Comparison of ENCODE assay signal across 15 cellular contexts in the genomic region with DNA sequence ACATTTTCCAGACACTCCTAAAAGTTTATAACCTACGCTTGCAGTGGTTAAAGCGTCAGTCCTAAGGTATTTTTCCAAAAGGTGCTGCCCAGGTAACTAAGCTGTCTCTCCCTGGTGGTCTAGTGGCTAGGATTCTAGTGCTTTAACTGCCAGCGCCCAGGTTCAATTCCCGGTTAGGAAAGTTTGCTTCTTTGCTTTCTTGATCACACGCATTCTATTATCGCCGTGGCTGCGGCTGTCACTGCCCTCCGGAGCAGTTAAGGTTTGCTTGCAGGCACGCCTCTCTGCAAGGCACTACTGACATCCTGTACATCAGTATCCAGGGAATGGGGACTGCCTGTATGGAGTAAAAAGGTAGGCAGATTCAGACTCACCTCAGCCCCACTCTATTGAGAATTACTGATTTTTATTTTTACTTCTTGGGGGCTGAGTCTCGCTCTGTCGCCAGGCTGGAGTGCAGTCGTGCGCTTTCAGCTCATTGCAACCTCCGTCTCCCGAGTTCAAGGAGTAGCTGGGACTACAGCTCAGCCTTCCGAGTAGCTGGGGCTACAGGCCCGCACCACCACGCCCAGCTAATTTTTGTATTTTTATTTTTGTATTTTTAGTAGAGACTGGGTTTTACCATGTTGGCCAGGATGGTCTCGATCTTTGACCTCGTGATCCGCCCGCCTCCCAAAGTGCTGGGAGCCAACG. TPM values are rescaled to one million over a fixed set of nuclear protein-coding genes. Genes with fewer than 3 reads are reported as not detected.
A peak's percentile ranks its signal among the peaks of the same experiment; 100 is the strongest.
DNase-seq lines count a peak whose midpoint lies in the region; ATAC-seq and TF ChIP-seq lines count a peak whose summit lies in the region.
"Had no signal": no experiment of that assay in that cellular context is flagged by ENCODE, and none has a peak within 500 bp of the region (broad histone marks: within the 10 kb centered on the region; RNA-seq: fewer than 3 reads in every experiment).

No MANE protein-coding gene starts in this region.

- H3K4me3 ChIP-seq in endodermal cell (ENCODE audit: low read length): peak overlapping the region; percentile 73
- H3K4me3 ChIP-seq in neuron (ENCODE audit: low read length): peak overlapping the region; percentile 27

- no peaks in the 10 kb centered on the region for H3K4me1 ChIP-seq in endodermal cell (ENCODE audit: control insufficient read depth, insufficient read depth, low read length)
- H3K4me1 ChIP-seq in neuron (ENCODE audit: insufficient read depth, low read length): peaks cover 2% of the 10 kb centered on the region
- H3K4me1 ChIP-seq: SJCRH30 had no signal

- POLR2A ChIA-PET in activated CD4-positive, alpha-beta T cell treated with anti-CD3 and anti-CD28 coated beads, Interleukin-2, amount 10 ng/mL, durations not matched to agents 7 days and 5 days (lab: Charles Lee): no interaction called here

- DNase-seq in activated CD4-positive, alpha-beta T cell treated with anti-CD3 and anti-CD28 coated beads, Interleukin-2, amount 10 ng/mL, durations not matched to agents 7 days and 5 days: no peak
- DNase-seq in activated CD4-positive, alpha-beta T cell treated with anti-CD3 and anti-CD28 coated beads for 1 hour: no peak
- DNase-seq in NCI-H69 (lab: John Stamatoyannopoulos, UW) (peak; percentile 93), endodermal cell (peak; percentile 83), mesenteric fat pad (ENCODE audit: low spot score) (no peak)
- DNase-seq: activated CD4-positive, alpha-beta T cell treated with anti-CD3 and anti-CD28 coated beads, Interleukin-2, amount 50 U/mL, for 48 hours; GDM1; midbrain had no signal

- no peak overlapping the region for H3K27ac ChIP-seq in endodermal cell (ENCODE audit: low read depth, low read length)
- H3K27ac ChIP-seq: SJCRH30 had no signal

- H3K36me3 ChIP-seq in endodermal cell (ENCODE audit: control insufficient read depth, insufficient read depth, low read length) (no peaks in the 10 kb centered on the region), neuron (ENCODE audit: insufficient read depth, low read length) (no peaks in the 10 kb centered on the region)
- H3K36me3 ChIP-seq: SJCRH30 had no signal

- CTCF ChIA-PET in activated CD4-positive, alpha-beta T cell treated with anti-CD3 and anti-CD28 coated beads, Interleukin-2, amount 10 ng/mL, durations not matched to agents 7 days and 5 days (lab: Charles Lee): interaction anchor here (1.9 kb wide), 1 partner anchor 19 kb away, joined by 8 read pairs; no protein-coding TSS in a partner anchor

- H3K4me1 Mint-ChIP-seq in activated CD4-positive, alpha-beta T cell treated with anti-CD3 and anti-CD28 coated beads, Interleukin-2, amount 10 ng/mL, durations not matched to agents 7 days and 5 days: peaks cover 13% of the 10 kb centered on the region
- no peaks in the 10 kb centered on the region for H3K4me1 Mint-ChIP-seq in endodermal cell

- peaks cover 4% of the 10 kb centered on the region for H3K27me3 Mint-ChIP-seq in activated CD4-positive, alpha-beta T cell treated with anti-CD3 and anti-CD28 coated beads, Interleukin-2, amount 10 ng/mL, durations not matched to agents 7 days and 5 days
- peaks cover 31% of the 10 kb centered on the region for H3K27me3 Mint-ChIP-seq in endodermal cell (ENCODE audit: insufficient read depth)

- H3K9ac ChIP-seq in endodermal cell (ENCODE audit: extremely low read depth, low read length, poor library complexity, severe bottlenecking): no peak overlapping the region

- peaks cover 25% of the 10 kb centered on the region for H3K27me3 ChIP-seq in endodermal cell (ENCODE audit: control insufficient read depth, insufficient read depth, low read length, poor library complexity, severe bottlenecking)
- peaks cover 3% of the 10 kb centered on the region for H3K27me3 ChIP-seq in neuron (ENCODE audit: insufficient read depth, low read length)
- H3K27me3 ChIP-seq: SJCRH30 had no signal

- H3K36me3 Mint-ChIP-seq in activated CD4-positive, alpha-beta T cell treated with anti-CD3 and anti-CD28 coated beads, Interleukin-2, amount 10 ng/mL, durations not matched to agents 7 days and 5 days (ENCODE audit: low read depth): no peaks in the 10 kb centered on the region
- no peaks in the 10 kb centered on the region for H3K36me3 Mint-ChIP-seq in endodermal cell (ENCODE audit: low read depth)

- H3K9me3 Mint-ChIP-seq in activated CD4-positive, alpha-beta T cell treated with anti-CD3 and anti-CD28 coated beads, Interleukin-2, amount 10 ng/mL, durations not matched to agents 7 days and 5 days: no peaks in the 10 kb centered on the region
- peaks cover 6% of the 10 kb centered on the region for H3K9me3 Mint-ChIP-seq in endodermal cell

- no peak for TF ChIP-seq CTCF in endodermal cell (conservative IDR thresholded peaks at IDR 0.05)

- H3K27ac Mint-ChIP-seq in activated CD4-positive, alpha-beta T cell treated with anti-CD3 and anti-CD28 coated beads, Interleukin-2, amount 10 ng/mL, durations not matched to agents 7 days and 5 days: no peak overlapping the region
- no peak overlapping the region for H3K27ac Mint-ChIP-seq in endodermal cell

- H2AFZ ChIP-seq in neuron (ENCODE audit: low read depth, low read length): no peak overlapping the region

- H3K4me3 Mint-ChIP-seq in activated CD4-positive, alpha-beta T cell treated with anti-CD3 and anti-CD28 coated beads, Interleukin-2, amount 10 ng/mL, durations not matched to agents 7 days and 5 days: peak overlapping the region; percentile 13
- H3K4me3 Mint-ChIP-seq in endodermal cell: peak overlapping the region; percentile 61

- no peaks in the 10 kb centered on the region for H3K9me3 ChIP-seq in endodermal cell (ENCODE audit: control insufficient read depth, low read length)
- H3K9me3 ChIP-seq in neuron (ENCODE audit: low read length): no peaks in the 10 kb centered on the region
- H3K9me3 ChIP-seq: SJCRH30 had no signal

- 27 to 32% methylated on average over 9 to 24 of the region's 24 CpGs for WGBS in endodermal cell (ENCODE audit: insufficient coverage in 1 of 2, insufficient read length in 1 of 2), 2 experiments

- ATAC-seq in GM21526 (IDR thresholded peaks at IDR 0.05; ENCODE audit: low FRiP score, unreplicated experiment): no peak
- no peak for ATAC-seq in GM19351 (IDR thresholded peaks at IDR 0.05; ENCODE audit: unreplicated experiment)

RNA-seq across cellular contexts. Expression of gene CFAP126, which starts 53.2 kb away (rescaled TPM):
- not detected for total RNA-seq in activated CD4-positive, alpha-beta T cell treated with anti-CD3 and anti-CD28 coated beads, Interleukin-2, amount 10 ng/mL, durations not matched to agents 7 days and 5 days
- total RNA-seq in endodermal cell (1 to 10 TPM in 1 of 2 donors, under 1 TPM in 1; 0.86 to 1.2 TPM), mesenteric fat pad (not detected)
- 0.32 TPM for polyA plus RNA-seq in endodermal cell (2013, experiment 1 of 2)
- not detected for polyA plus RNA-seq in endodermal cell (2013, experiment 2 of 2)
- total RNA-seq: glomerular endothelial cell, LHCN-M2, renal cortical epithelial cell, SJCRH30 had no signal

Comparison
In these comparisons a context has a peak if more than half of its experiments do, and no peak if none do; other contexts are left out.
1. DNase-seq: peak in NCI-H69 (single experiment) and endodermal cell (single experiment); none in activated CD4-positive, alpha-beta T cell treated with anti-CD3 and anti-CD28 coated beads, Interleukin-2, amount 10 ng/mL, durations not matched to agents 7 days and 5 days (single experiment), activated CD4-positive, alpha-beta T cell treated with anti-CD3 and anti-CD28 coated beads for 1 hour (single experiment) and mesenteric fat pad (single experiment).